ENCODE assay signal across 11 cellular contexts in genomic region chr20:25038103-25038410, GRCh38. TPM values are rescaled to one million over a fixed set of nuclear protein-coding genes. Genes with fewer than 3 reads are reported as not detected.
A peak's percentile ranks its signal among the peaks of the same experiment; 100 is the strongest.
DNase-seq lines count a peak whose midpoint lies in the region; ATAC-seq and TF ChIP-seq lines count a peak whose summit lies in the region.
"Had no signal": no experiment of that assay in that cellular context is flagged by ENCODE, and none has a peak within 500 bp of the region (broad histone marks: within the 10 kb centered on the region; RNA-seq: fewer than 3 reads in every experiment).

No MANE protein-coding gene starts in this region.

- intact Hi-C loops in thyroid gland (cut with DNase I), result no loop called here

- H3K4me3 Mint-ChIP-seq in activated T-cell treated with anti-CD3 and anti-CD28 coated beads, Interleukin-2, amount 50 U/mL, for 24 hours, result no peak overlapping the region

- no peaks in the 10 kb centered on the region for H3K27me3 Mint-ChIP-seq in activated T-cell treated with anti-CD3 and anti-CD28 coated beads, Interleukin-2, amount 50 U/mL, for 24 hours

- no peaks in the 10 kb centered on the region for H3K9me3 Mint-ChIP-seq in activated T-cell treated with anti-CD3 and anti-CD28 coated beads, Interleukin-2, amount 50 U/mL, for 24 hours

- WGBS in thyroid gland, 2 donors, result 70 to 77% methylated on average over 3 of the region's 3 CpGs

- no peak overlapping the region for H3K9ac ChIP-seq in muscle layer of colon (ENCODE audit: low read length)

- H3K9me3 ChIP-seq in muscle layer of colon (ENCODE audit: low read length) (no peaks in the 10 kb centered on the region), thyroid gland (no peaks in the 10 kb centered on the region)
- H3K9me3 ChIP-seq: SJSA1 had no signal

- H3K4me1 Mint-ChIP-seq in activated T-cell treated with anti-CD3 and anti-CD28 coated beads, Interleukin-2, amount 50 U/mL, for 24 hours (ENCODE audit: low read depth), result peaks cover 64% of the 10 kb centered on the region

- H3K4me1 ChIP-seq in muscle layer of colon (ENCODE audit: insufficient read depth, low read length) (peaks cover 79% of the 10 kb centered on the region), thyroid gland (peaks cover 79 to 97% of the 10 kb centered on the region in 2 donors)

- ATAC-seq in GM19467 (IDR thresholded peaks at IDR 0.05; ENCODE audit: unreplicated experiment) (no peak), HG02759 (IDR thresholded peaks at IDR 0.05; ENCODE audit: unreplicated experiment) (no peak)

- peak overlapping the region; percentile 74 for H3K27ac Mint-ChIP-seq in activated T-cell treated with anti-CD3 and anti-CD28 coated beads, Interleukin-2, amount 50 U/mL, for 24 hours

- no peak for DNase-seq in activated T-cell treated with anti-CD3 and anti-CD28 coated beads, Interleukin-2, amount 50 U/mL, for 24 hours
- no peak for DNase-seq in activated T-cell treated with anti-CD3 and anti-CD28 coated beads, Interleukin-2, amount 50 U/mL, for 48 hours
- no peak for DNase-seq in thyroid gland
- no peak for DNase-seq in DMS 273 (lab: John Stamatoyannopoulos, UW; ENCODE audit: unreplicated experiment)
- DNase-seq: activated CD4-positive, alpha-beta T cell treated with anti-CD3 and anti-CD28 coated beads, Interleukin-2, amount 50 U/mL, for 48 hours had no signal

- no peaks in the 10 kb centered on the region for H3K36me3 Mint-ChIP-seq in activated T-cell treated with anti-CD3 and anti-CD28 coated beads, Interleukin-2, amount 50 U/mL, for 24 hours (ENCODE audit: low read depth)

- H3K27ac ChIP-seq in cingulate gyrus (ENCODE audit: low read depth, low read length), result peak overlapping the region; percentile 90
- H3K27ac ChIP-seq in muscle layer of colon (ENCODE audit: low read depth, low read length), result peak overlapping the region; percentile 64
- H3K27ac ChIP-seq in thyroid gland, result peak overlapping the region; percentile 93 to 97 (median 94)
- H3K27ac ChIP-seq: SJSA1 had no signal

- H3K27me3 ChIP-seq in muscle layer of colon (ENCODE audit: control insufficient read depth in 1 of 2, insufficient read depth in 2 of 2, low read length in 2 of 2) (no peaks in the 10 kb centered on the region), thyroid gland (no peaks in the 10 kb centered on the region)
- H3K27me3 ChIP-seq: SJSA1 had no signal

- no peak for TF ChIP-seq POLR2A in thyroid gland (IDR thresholded peaks at IDR 0.05)

- no peak for TF ChIP-seq CTCF in thyroid gland (IDR thresholded peaks at IDR 0.05)

- no peak overlapping the region for H3K4me3 ChIP-seq in muscle layer of colon (ENCODE audit: low read depth in 1 of 2, low read length in 2 of 2)
- no peak overlapping the region for H3K4me3 ChIP-seq in thyroid gland (replicated peaks in 1 of 3)
- H3K4me3 ChIP-seq: SJSA1, smooth muscle cell had no signal

- peaks cover 5% of the 10 kb centered on the region for H3K36me3 ChIP-seq in muscle layer of colon (ENCODE audit: insufficient read depth, low read length)
- no peaks in the 10 kb centered on the region for H3K36me3 ChIP-seq in thyroid gland
- H3K36me3 ChIP-seq: SJSA1 had no signal

RNA-seq across cellular contexts. Expression of gene ACSS1, which starts 19.9 kb away (rescaled TPM):
- 10 to 100 TPM; 45.8 to 57.4 (median 52.1) TPM for total RNA-seq in thyroid gland

RNA-seq across cellular contexts. Expression of gene VSX1, which starts 43.9 kb away (rescaled TPM):
- total RNA-seq in thyroid gland, result not detected
- total RNA-seq: SJSA1, smooth muscle cell had no signal

RNA-seq across cellular contexts. Expression of gene APMAP, which starts 45.5 kb away (rescaled TPM):
- total RNA-seq in thyroid gland, result 100 to 1,000 TPM; 171 to 205 (median 186) TPM
